Comparison of ENCODE assay signal across 9 cellular contexts in genomic region chr15:39009740-39010139, GRCh38.
"Had no signal": no experiment of that assay in that cellular context is flagged by ENCODE, and none has a peak within 500 bp of the region (broad histone marks: within the 10 kb centered on the region; RNA-seq: fewer than 3 reads in every experiment).

No MANE protein-coding gene starts in this region.

- FAIRE-seq: HTR-8/SVneo had no signal

- H3K27ac Mint-ChIP-seq: IgD-negative memory B cell had no signal

- H3K9me3 ChIP-seq: HAP-1 had no signal

- H3K4me3 ChIP-seq: GM23248, HAP-1 had no signal

- H3K4me1 ChIP-seq: HAP-1 had no signal

- H3K27ac ChIP-seq: GM23248, KMS-11 had no signal

- H3K4me2 ChIP-seq: KMS-11 had no signal

- H3K36me3 Mint-ChIP-seq: IgD-negative memory B cell had no signal

- H3K27me3 Mint-ChIP-seq: IgD-negative memory B cell had no signal

- DNase-seq: GM23248, GOT3, H7, KBM-7 had no signal

- H3K9ac ChIP-seq: GM23248, KMS-11 had no signal

- H2AFZ ChIP-seq: GM23248 had no signal

- H3K36me3 ChIP-seq: HAP-1 had no signal

- ATAC-seq: HCT116 had no signal
